Comparison of ENCODE assay signal across 8 cellular contexts in the genomic region with DNA sequence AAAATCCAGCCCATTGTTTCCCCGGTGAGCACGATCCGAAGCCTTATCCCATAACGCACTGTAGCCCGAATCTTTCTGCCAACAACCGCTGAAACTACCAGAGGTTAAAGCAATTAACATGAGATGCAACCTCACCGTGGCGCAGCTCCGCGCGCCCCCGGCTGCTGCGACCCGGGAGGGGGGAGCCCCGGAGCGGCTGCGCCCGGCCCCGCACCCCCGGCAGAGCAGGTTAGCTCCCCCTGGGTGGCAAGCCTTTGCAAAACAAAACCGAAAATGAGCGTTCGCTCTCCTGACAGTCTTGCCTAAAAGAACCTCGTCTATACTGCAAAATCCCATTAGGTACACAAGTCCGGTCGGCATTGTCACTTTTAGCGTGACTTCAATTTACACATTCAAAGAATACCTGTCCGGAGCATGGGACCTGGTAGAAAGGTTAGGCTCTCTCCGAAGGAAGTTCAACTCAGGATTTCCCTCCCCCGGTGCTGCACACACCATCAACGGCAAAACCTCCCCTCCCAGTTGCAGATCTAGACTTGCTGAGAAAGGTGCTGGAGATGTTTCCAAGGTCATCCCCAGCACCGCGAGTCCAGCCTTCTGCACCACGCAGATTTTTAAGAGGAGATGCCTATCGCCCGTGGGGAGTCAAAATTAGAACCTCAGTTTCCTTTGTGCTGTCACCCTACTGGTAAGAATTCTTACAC.
DNase-seq lines count a peak whose midpoint lies in the region; ATAC-seq and TF ChIP-seq lines count a peak whose summit lies in the region.

No MANE protein-coding gene starts in this region.

- WGBS in heart left ventricle, 4 donors, result 0 to 2% (median 1%) methylated on average over 21 to 36 of the region's 36 CpGs

- ATAC-seq in GM18867 (IDR thresholded peaks at IDR 0.05; ENCODE audit: unreplicated experiment), result peak; percentile 70
- ATAC-seq in HG03103 (IDR thresholded peaks at IDR 0.05; ENCODE audit: low read depth, unreplicated experiment), result peak; percentile 41
- peak; percentile 77 for ATAC-seq in RWPE2 (ENCODE audit: low read depth)
- peak; percentile 44 to 74 (median 52) for ATAC-seq in heart left ventricle

- H3K4me3 Mint-ChIP-seq in activated naive CD4-positive, alpha-beta T cell treated with anti-CD3 and anti-CD28 coated beads, Interleukin-2, amount 50 U/mL, for 24 hours, result peak overlapping the region; percentile 87
- H3K4me3 Mint-ChIP-seq in progenitor cell of endocrine pancreas (ENCODE audit: low read depth), result peak overlapping the region; percentile 75

- CTCF ChIA-PET in AG04449 (lab: Yijun Ruan, JAX), result interaction anchor here (1.0 to 3.0 kb wide), 9 partner anchors 9 to 617 kb away, joined by 3 to 13 read pairs (median 4); no protein-coding TSS in a partner anchor

- POLR2A ChIA-PET in AG04449 (lab: Yijun Ruan, JAX), result interaction anchor here (0.8 to 1.3 kb wide), 3 partner anchors 12 to 181 kb away, joined by 3 read pairs; no protein-coding TSS in a partner anchor

- peak overlapping the region; percentile 79 for H3K27ac Mint-ChIP-seq in activated naive CD4-positive, alpha-beta T cell treated with anti-CD3 and anti-CD28 coated beads, Interleukin-2, amount 50 U/mL, for 24 hours
- H3K27ac Mint-ChIP-seq in progenitor cell of endocrine pancreas, result no peak overlapping the region

- no peak overlapping the region for H3K27ac ChIP-seq in RWPE2 (ENCODE audit: poor library complexity, severe bottlenecking)
- H3K27ac ChIP-seq in heart left ventricle, result peak overlapping the region in 4 of 12 donors; percentile 13 to 57 (median 26)
- H3K27ac ChIP-seq in uterus, result peak overlapping the region in 1 of 2 donors; percentile 29

- no peaks in the 10 kb centered on the region for H3K27me3 Mint-ChIP-seq in activated naive CD4-positive, alpha-beta T cell treated with anti-CD3 and anti-CD28 coated beads, Interleukin-2, amount 50 U/mL, for 24 hours
- H3K27me3 Mint-ChIP-seq in progenitor cell of endocrine pancreas, result peaks cover 30% of the 10 kb centered on the region

- no peaks in the 10 kb centered on the region for H3K9me3 Mint-ChIP-seq in activated naive CD4-positive, alpha-beta T cell treated with anti-CD3 and anti-CD28 coated beads, Interleukin-2, amount 50 U/mL, for 24 hours
- no peaks in the 10 kb centered on the region for H3K9me3 Mint-ChIP-seq in progenitor cell of endocrine pancreas (ENCODE audit: low read depth)

- no peaks in the 10 kb centered on the region for H3K36me3 ChIP-seq in RWPE2 (ENCODE audit: low read depth)
- H3K36me3 ChIP-seq in heart left ventricle, result no peaks in the 10 kb centered on the region
- H3K36me3 ChIP-seq in uterus, result no peaks in the 10 kb centered on the region

- TF ChIP-seq CTCF in AG04449 (IDR thresholded peaks at IDR 0.05; ENCODE audit: insufficient read depth, low read length, missing control alignments) (no peak), RWPE2 (IDR thresholded peaks at IDR 0.05; ENCODE audit: poor library complexity, severe bottlenecking) (peak; percentile 28), heart left ventricle (IDR thresholded peaks at IDR 0.05) (peak in 4 of 12 donors; percentile 10 to 29 (median 18)), progenitor cell of endocrine pancreas (IDR thresholded peaks at IDR 0.05; ENCODE audit: unreplicated experiment) (peak; percentile 28), uterus (IDR thresholded peaks at IDR 0.05) (no peak)

- no peaks in the 10 kb centered on the region for H3K27me3 ChIP-seq in RWPE2 (ENCODE audit: insufficient read depth, poor library complexity, severe bottlenecking)
- H3K27me3 ChIP-seq in heart left ventricle, result no peaks in the 10 kb centered on the region
- no peaks in the 10 kb centered on the region for H3K27me3 ChIP-seq in uterus

- H3K4me1 ChIP-seq in RWPE2 (ENCODE audit: insufficient read depth, poor library complexity, severe bottlenecking), result no peaks in the 10 kb centered on the region
- peaks cover 0 to 17% (median 3%) of the 10 kb centered on the region in 12 donors for H3K4me1 ChIP-seq in heart left ventricle
- no peaks in the 10 kb centered on the region for H3K4me1 ChIP-seq in uterus

- H3K4me3 ChIP-seq in AG04449 (ENCODE audit: low read depth, low read length) (peak overlapping the region; percentile 65), RWPE2 (ENCODE audit: severe bottlenecking) (peak overlapping the region; percentile 43), heart left ventricle (peak overlapping the region; percentile 48 to 81 (median 70)), uterus (peak overlapping the region; percentile 29 to 54)

- no peaks in the 10 kb centered on the region for H3K36me3 Mint-ChIP-seq in activated naive CD4-positive, alpha-beta T cell treated with anti-CD3 and anti-CD28 coated beads, Interleukin-2, amount 50 U/mL, for 24 hours
- H3K36me3 Mint-ChIP-seq in progenitor cell of endocrine pancreas (ENCODE audit: insufficient read depth), result no peaks in the 10 kb centered on the region

- peaks cover 21% of the 10 kb centered on the region for H3K4me1 Mint-ChIP-seq in activated naive CD4-positive, alpha-beta T cell treated with anti-CD3 and anti-CD28 coated beads, Interleukin-2, amount 50 U/mL, for 24 hours
- H3K4me1 Mint-ChIP-seq in progenitor cell of endocrine pancreas (ENCODE audit: low read depth), result peaks cover 8% of the 10 kb centered on the region

- TF ChIP-seq POLR2A in heart left ventricle (IDR thresholded peaks at IDR 0.05) (no peak), uterus (IDR thresholded peaks at IDR 0.05) (no peak)

- no peak for DNase-seq in AG04449 (ENCODE audit: low read depth, low spot score)
- no peak for DNase-seq in RWPE2 (ENCODE audit: low spot score)
- peak in 4 of 5 donors; percentile 19 to 66 (median 28) for DNase-seq in heart left ventricle
- DNase-seq in progenitor cell of endocrine pancreas (ENCODE audit: low spot score, unreplicated experiment), result peak; percentile 23
- DNase-seq in uterus, result no peak

- H3K9me3 ChIP-seq in RWPE2 (ENCODE audit: severe bottlenecking) (no peaks in the 10 kb centered on the region), heart left ventricle (no peaks in the 10 kb centered on the region), uterus (no peaks in the 10 kb centered on the region)

- intact Hi-C loops in heart left ventricle (cut with DNase I) (loop anchor here in 8 of 10 donors (2.0 to 10.0 kb wide), 8 partner anchors 158 to 618 kb away; no protein-coding TSS in a partner anchor), uterus (cut with DNase I; ENCODE audit: low total_unique reads) (no loop called here)

Comparison
In these comparisons a context has a peak if more than half of its experiments do, and no peak if none do; other contexts are left out.
1. DNase-seq: peak in heart left ventricle (4 of 5) and progenitor cell of endocrine pancreas (single experiment); none in AG04449 (single experiment), RWPE2 (single experiment) and uterus (0 of 2).
2. CTCF ChIP-seq: peak in RWPE2 (single experiment) and progenitor cell of endocrine pancreas (single experiment); none in AG04449 (single experiment) and uterus (0 of 4).
3. Peak in every context shown above with its lines, with median percentiles within 50 percentile points of each other: H3K4me3 ChIP-seq and ATAC-seq.